ENCODE assay signal across 13 cellular contexts in the genomic region with DNA sequence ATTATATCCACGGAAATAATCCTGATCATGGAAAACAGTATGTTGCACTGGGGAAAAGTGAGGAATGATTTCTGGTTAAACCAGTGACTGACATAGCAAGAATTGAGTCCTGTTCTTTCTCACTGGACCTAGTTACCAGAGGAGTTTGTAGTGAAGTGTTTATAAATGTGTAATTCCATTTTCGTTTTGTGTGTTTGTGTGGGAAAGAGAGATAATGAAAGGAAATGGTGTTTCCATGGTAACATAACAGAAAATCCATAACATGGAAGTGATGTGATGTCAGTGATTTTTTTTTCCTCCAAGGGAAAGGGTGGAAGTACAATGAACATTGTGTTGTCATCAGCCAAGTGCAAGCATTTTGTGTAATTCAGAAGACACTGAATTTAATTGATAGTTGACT.
A peak's percentile ranks its signal among the peaks of the same experiment; 100 is the strongest.
DNase-seq lines count a peak whose midpoint lies in the region; ATAC-seq and TF ChIP-seq lines count a peak whose summit lies in the region.
"Had no signal": no experiment of that assay in that cellular context is flagged by ENCODE, and none has a peak within 500 bp of the region (broad histone marks: within the 10 kb centered on the region; RNA-seq: fewer than 3 reads in every experiment).

No MANE protein-coding gene starts in this region.

- peaks cover 18% of the 10 kb centered on the region for H3K4me1 Mint-ChIP-seq in WTC11

- H3K79me2 ChIP-seq in fibroblast of lung (ENCODE audit: control insufficient read depth, insufficient read depth, low read length) = no peaks in the 10 kb centered on the region

- H4K20me1 ChIP-seq in fibroblast of lung (ENCODE audit: control insufficient read depth, extremely low read depth, insufficient read depth, low read length) = no peaks in the 10 kb centered on the region

- H3K27ac ChIP-seq in fibroblast of lung (ENCODE audit: insufficient read depth, low read length) = peak overlapping the region; percentile 12
- H3K27ac ChIP-seq: neutrophil had no signal

- CTCF ChIA-PET in WTC11 (lab: Charles Lee) = no interaction called here

- no peaks in the 10 kb centered on the region for H3K9me3 ChIP-seq in fibroblast of lung (ENCODE audit: control insufficient read depth, insufficient read depth, low read depth, low read length)
- H3K9me3 ChIP-seq: neutrophil had no signal

- no peaks in the 10 kb centered on the region for H3K4me1 ChIP-seq in fibroblast of lung (ENCODE audit: control insufficient read depth, extremely low read depth, insufficient read depth, low read length)

- no peaks in the 10 kb centered on the region for H3K27me3 Mint-ChIP-seq in WTC11 (ENCODE audit: low read depth)

- H3K27ac Mint-ChIP-seq in WTC11 = peak overlapping the region; percentile 26; the same call in 1 of the 2 replicates

- peak overlapping the region; percentile 4 for H2AFZ ChIP-seq in fibroblast of lung (ENCODE audit: low read length)

- H3K27me3 ChIP-seq in fibroblast of lung (ENCODE audit: control insufficient read depth, insufficient read depth, low read length) = no peaks in the 10 kb centered on the region
- H3K27me3 ChIP-seq: neutrophil had no signal

- no peaks in the 10 kb centered on the region for H3K36me3 ChIP-seq in fibroblast of lung (ENCODE audit: control insufficient read depth, insufficient read depth, low read length)
- H3K36me3 ChIP-seq: neutrophil had no signal

- no peak overlapping the region for H3K4me3 ChIP-seq in fibroblast of lung (replicated peaks in 1 of 4; ENCODE audit: control extremely low read depth in 1 of 4, insufficient read depth in 1 of 4, low read depth in 3 of 4, low read length in 4 of 4)

- ATAC-seq in WTC11 = no peak
- no peak for ATAC-seq in HG03469 (IDR thresholded peaks at IDR 0.05; ENCODE audit: unreplicated experiment)
- ATAC-seq: activated CD4-positive, CD25-positive, alpha-beta regulatory T cell treated with anti-CD3 and anti-CD28 coated beads, Interleukin-2, amount 50 U/mL, for 24 hours had no signal

- H3K4me2 ChIP-seq in fibroblast of lung (ENCODE audit: extremely low read depth, insufficient read depth, low read length) = peak overlapping the region; percentile 4

- H3K36me3 Mint-ChIP-seq in WTC11 = no peaks in the 10 kb centered on the region

- POLR2A ChIA-PET in WTC11 (lab: Charles Lee) = no interaction called here

- no peak overlapping the region for H3K9ac ChIP-seq in fibroblast of lung (ENCODE audit: insufficient read depth, low read length)

- DNase-seq in WTC11 (ENCODE audit: low spot score) (no peak), fibroblast of lung (ENCODE audit: low read depth in 2 of 2) (peak; percentile 58 to 83), lung microvascular endothelial cell (ENCODE audit: low read depth in 2 of 2) (peak; percentile 5 to 61), superior temporal gyrus (ENCODE audit: extremely low spot score) (peak; percentile 66), C1 segment of cervical spinal cord (lab: John Stamatoyannopoulos, UW) (no peak)
- no peak for DNase-seq in stimulated activated CD4-positive, alpha-beta T cell treated with anti-CD3 and anti-CD28 coated beads, Interleukin-1b, Interleukin-23, amount 100 ng/mL, for 48 hours
- DNase-seq: activated naive CD4-positive, alpha-beta T cell treated with Interleukin-2 at 50 U/mL for 16 hours; DMS79; NCI-H1105; RPMI8226 had no signal

- no peak for TF ChIP-seq CTCF in WTC11 (IDR thresholded peaks at IDR 0.05)
- TF ChIP-seq CTCF in fibroblast of lung (conservative IDR thresholded peaks at IDR 0.05 in 1 of 2, IDR thresholded peaks at IDR 0.05 in 1 of 2; ENCODE audit: low read depth in 1 of 2, low read length in 2 of 2) = no peak

- H3K9me3 Mint-ChIP-seq in WTC11 = no peaks in the 10 kb centered on the region

- H3K4me3 Mint-ChIP-seq in WTC11 = no peak overlapping the region

TF ChIP-seq in WTC11, 78 proteins besides CTCF, POLR2A, EP300 and RAD21:
- TF ChIP-seq ZNF671 (CRISPR knock-in tag; IDR thresholded peaks at IDR 0.05) (no peak), KAT7 (CRISPR knock-in tag; IDR thresholded peaks at IDR 0.05; ENCODE audit: borderline replicate concordance) (no peak), JAZF1 (CRISPR knock-in tag; IDR thresholded peaks at IDR 0.05) (no peak), CREB1 (CRISPR knock-in tag; IDR thresholded peaks at IDR 0.05) (no peak), ZNF219 (CRISPR knock-in tag; IDR thresholded peaks at IDR 0.05; ENCODE audit: borderline replicate concordance) (no peak), JUN (CRISPR knock-in tag; IDR thresholded peaks at IDR 0.05) (no peak), GTF2I (CRISPR knock-in tag; conservative IDR thresholded peaks at IDR 0.05) (no peak), NFATC4 (CRISPR knock-in tag; IDR thresholded peaks at IDR 0.05) (no peak), RELA (CRISPR knock-in tag; IDR thresholded peaks at IDR 0.05; ENCODE audit: borderline replicate concordance) (no peak)
- TF ChIP-seq, protein P1, sequence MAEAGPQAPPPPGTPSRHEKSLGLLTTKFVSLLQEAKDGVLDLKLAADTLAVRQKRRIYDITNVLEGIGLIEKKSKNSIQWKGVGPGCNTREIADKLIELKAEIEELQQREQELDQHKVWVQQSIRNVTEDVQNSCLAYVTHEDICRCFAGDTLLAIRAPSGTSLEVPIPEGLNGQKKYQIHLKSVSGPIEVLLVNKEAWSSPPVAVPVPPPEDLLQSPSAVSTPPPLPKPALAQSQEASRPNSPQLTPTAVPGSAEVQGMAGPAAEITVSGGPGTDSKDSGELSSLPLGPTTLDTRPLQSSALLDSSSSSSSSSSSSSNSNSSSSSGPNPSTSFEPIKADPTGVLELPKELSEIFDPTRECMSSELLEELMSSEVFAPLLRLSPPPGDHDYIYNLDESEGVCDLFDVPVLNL (CRISPR knock-in tag; IDR thresholded peaks at IDR 0.05; ENCODE audit: borderline replicate concordance, low read depth) = no peak
TF ChIP-seq in WTC11: peak in this region for 0.

Comparison
In these comparisons a context has a peak if more than half of its experiments do, and no peak if none do; other contexts are left out.
1. DNase-seq: peak in fibroblast of lung (2 of 2), lung microvascular endothelial cell (2 of 2) and superior temporal gyrus (single experiment); none in WTC11 (single experiment), stimulated activated CD4-positive, alpha-beta T cell treated with anti-CD3 and anti-CD28 coated beads, Interleukin-1b, Interleukin-23, amount 100 ng/mL, for 48 hours (single experiment) and C1 segment of cervical spinal cord (0 of 14).